35 cellular contexts compared by ENCODE assay signal in the genomic region with DNA sequence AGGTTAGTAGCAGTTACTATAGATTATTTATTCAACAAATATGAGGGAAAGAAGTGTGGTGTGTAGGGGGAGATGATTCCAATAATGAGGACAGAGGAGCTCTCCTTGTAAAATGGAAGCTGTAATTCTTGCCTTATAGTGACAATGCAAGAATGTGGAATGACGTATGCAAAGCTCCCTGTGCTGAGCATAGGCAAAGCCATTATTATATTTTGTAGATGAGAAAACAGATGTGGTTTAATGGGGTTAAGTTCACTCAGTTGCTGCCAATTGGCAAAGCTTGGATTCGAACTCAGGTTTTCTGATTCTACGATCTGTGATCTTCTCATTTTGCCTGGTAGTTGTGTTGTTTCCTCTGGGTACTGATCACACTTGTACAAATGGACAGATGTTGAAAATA.
"Had no signal": no experiment of that assay in that cellular context is flagged by ENCODE, and none has a peak within 500 bp of the region (broad histone marks: within the 10 kb centered on the region; RNA-seq: fewer than 3 reads in every experiment).

No MANE protein-coding gene starts in this region.

- H3K9me3 ChIP-seq: MG63 had no signal

- H3K27me3 ChIP-seq: MG63 had no signal

- H3K4me3 ChIP-seq: MG63 had no signal

- H3K36me3 ChIP-seq: MG63 had no signal

- DNase-seq: Kasumi-1, MG63, MM.1S, MV-4-11, NCI-H1048, NCI-H1092, NCI-H1092 treated with DMSO at 0.1 percent for 48 hours, NCI-H1105, NCI-H1105 treated with DMSO at 0.1 percent for 48 hours, NCI-H1417, NCI-H1417 treated with DMSO at 0.1 percent for 48 hours, NCI-H1436, NCI-H1436 treated with DMSO at 0.1 percent for 48 hours, NCI-H146, NCI-H1694, NCI-H1694 treated with DMSO at 0.1 percent for 48 hours, NCI-H187, NCI-H187 treated with DMSO at 0.1 percent for 48 hours, NCI-H1930, NCI-H2029, NCI-H2029 treated with DMSO at 0.1 percent for 48 hours, NCI-H2081, NCI-H2081 treated with DMSO at 0.1 percent for 48 hours, NCI-H2107, NCI-H2171, NCI-H2171 treated with DMSO at 0.1 percent for 48 hours, NCI-H2227 treated with DMSO at 0.1 percent for 48 hours, NCI-H226, NCI-H345, NCI-H446, NCI-H446 treated with DMSO at 0.1 percent for 48 hours, NCI-H510A, NCI-H510A treated with DMSO at 0.1 percent for 48 hours, NCI-H524, NCI-H524 treated with DMSO at 0.1 percent for 48 hours had no signal
